9 cellular contexts compared by ENCODE assay signal in genomic region chr17:76561799-76562268, GRCh38. TPM values are rescaled to one million over a fixed set of nuclear protein-coding genes. Genes with fewer than 3 reads are reported as not detected.
DNase-seq lines count a peak whose midpoint lies in the region; TF ChIP-seq lines count a peak whose summit lies in the region.
"Had no signal": no experiment of that assay in that cellular context is flagged by ENCODE, and none has a peak within 500 bp of the region (broad histone marks: within the 10 kb centered on the region; RNA-seq: fewer than 3 reads in every experiment).

No MANE protein-coding gene starts in this region.

- H3K36me3 ChIP-seq in PC-9 (ENCODE audit: low read depth): peaks cover 18% of the 10 kb centered on the region

- peak overlapping the region; percentile 34 for H3K27ac Mint-ChIP-seq in progenitor cell of endocrine pancreas
- peak overlapping the region in 2 of 6 donors; percentile 53 to 92 for H3K27ac Mint-ChIP-seq in immature natural killer cell

- POLR2A ChIA-PET in PC-9 (lab: Charles Lee; ENCODE audit: unreplicated experiment): interaction anchor here (0.6 to 0.7 kb wide), 3 partner anchors 17 to 62 kb away, joined by 3 to 10 read pairs (median 3); no protein-coding TSS in a partner anchor

- H3K27ac ChIP-seq in PC-9: no peak overlapping the region

- peaks cover 52% of the 10 kb centered on the region for H3K79me2 ChIP-seq in PC-9 (ENCODE audit: low read depth)

- H3K4me2 ChIP-seq in PC-9: peak overlapping the region; percentile 99; the same call in 1 of the 2 replicates

- peaks cover 22% of the 10 kb centered on the region for H3K36me3 Mint-ChIP-seq in progenitor cell of endocrine pancreas (ENCODE audit: insufficient read depth)
- H3K36me3 Mint-ChIP-seq in immature natural killer cell: peaks cover 14 to 28% (median 18%) of the 10 kb centered on the region in 3 donors

- DNase-seq in EL: peak; percentile 87
- no peak for DNase-seq in PC-9
- DNase-seq in dedifferentiated amniotic fluid mesenchymal stem cell (ENCODE audit: extremely low spot score): peak; percentile 29
- no peak for DNase-seq in progenitor cell of endocrine pancreas (ENCODE audit: low spot score, unreplicated experiment)
- no peak for DNase-seq in amniotic stem cell (lab: John Stamatoyannopoulos, UW)
- no peak for DNase-seq in SHP77 (lab: John Stamatoyannopoulos, UW)
- DNase-seq in immature natural killer cell: no peak
- no peak for DNase-seq in SKM-1 treated with dmso at 0.1 percent for 144 hours (lab: John Stamatoyannopoulos, UW; ENCODE audit: unreplicated experiment)
- DNase-seq: activated CD4-positive, CD25-positive, alpha-beta regulatory T cell treated with anti-CD3 and anti-CD28 coated beads, Interleukin-2, amount 50 U/mL, for 72 hours had no signal

- H3K9me3 Mint-ChIP-seq in progenitor cell of endocrine pancreas (ENCODE audit: low read depth) (no peaks in the 10 kb centered on the region), immature natural killer cell (no peaks in the 10 kb centered on the region)

- CTCF ChIA-PET in PC-9 (lab: Charles Lee): interaction anchor here (0.7 kb wide), 1 partner anchor 23 kb away, joined by 4 read pairs; no protein-coding TSS in a partner anchor

- no peaks in the 10 kb centered on the region for H3K27me3 Mint-ChIP-seq in progenitor cell of endocrine pancreas
- peaks cover 4 to 12% (median 10%) of the 10 kb centered on the region in 3 donors for H3K27me3 Mint-ChIP-seq in immature natural killer cell (ENCODE audit: low read depth in 3 of 3)

- no peak for TF ChIP-seq CTCF in PC-9 (conservative IDR thresholded peaks at IDR 0.05)
- no peak for TF ChIP-seq CTCF in progenitor cell of endocrine pancreas (IDR thresholded peaks at IDR 0.05; ENCODE audit: unreplicated experiment)

- BruUV-seq in PC-9 (replicated peaks; lab: Mats Ljungman, UMichigan): no TSS peak

- peaks cover 52% of the 10 kb centered on the region for H4K20me1 ChIP-seq in PC-9 (ENCODE audit: insufficient read depth)

- peaks cover 46% of the 10 kb centered on the region for H3F3A ChIP-seq in PC-9 (ENCODE audit: insufficient read depth, low read depth)

- intact Hi-C loops in PC-9 (cut with micrococcal nuclease; ENCODE audit: unreplicated experiment): no loop called here

- H3K4me1 ChIP-seq in PC-9 (replicated peaks; ENCODE audit: insufficient read depth): peaks cover 23% of the 10 kb centered on the region

- H3K9me2 ChIP-seq in PC-9 (ENCODE audit: insufficient read depth): no peaks in the 10 kb centered on the region

- H3K9me3 ChIP-seq in PC-9 (ENCODE audit: insufficient read depth, low read depth): no peaks in the 10 kb centered on the region

- no peaks in the 10 kb centered on the region for H3K27me3 ChIP-seq in PC-9 (ENCODE audit: insufficient read depth, low read depth)

- no peak overlapping the region for H2AFZ ChIP-seq in PC-9

- H3K4me1 Mint-ChIP-seq in progenitor cell of endocrine pancreas (ENCODE audit: low read depth): peaks cover 25% of the 10 kb centered on the region
- peaks cover 31 to 39% of the 10 kb centered on the region in 2 donors for H3K4me1 Mint-ChIP-seq in immature natural killer cell

- H3K4me3 ChIP-seq in PC-9: no peak overlapping the region

- no peak overlapping the region for H3K4me3 Mint-ChIP-seq in progenitor cell of endocrine pancreas (ENCODE audit: low read depth)
- H3K4me3 Mint-ChIP-seq in immature natural killer cell: peak overlapping the region in 1 of 5 donors; percentile 70

RNA-seq across cellular contexts. Expression of gene PRCD, which starts 22.0 kb away (rescaled TPM):
- total RNA-seq in PC-9 (2021): 2.6 and 2.7 TPM in 2 replicates
- 0.86 and 1.7 TPM in 2 replicates for total RNA-seq in progenitor cell of endocrine pancreas
- polyA plus RNA-seq in immature natural killer cell: 1 to 10 TPM; 2.8 to 5.3 (median 3.1) TPM

RNA-seq across cellular contexts. Expression of gene ST6GALNAC2, which starts 23.8 kb away (rescaled TPM):
- total RNA-seq in PC-9 (2021): 15.5 and 18.7 TPM in 2 replicates
- 0.62 and 1.2 TPM in 2 replicates for total RNA-seq in progenitor cell of endocrine pancreas
- polyA plus RNA-seq in immature natural killer cell: under 1 TPM in 1 of 3 donors, not detected in 2; 0.24 TPM

RNA-seq across cellular contexts. Expression of gene CYGB, which starts 24.3 kb away (rescaled TPM):
- total RNA-seq in PC-9 (2021) (0.93 and 1.1 TPM in 2 replicates), progenitor cell of endocrine pancreas (0.46 and 1.0 TPM in 2 replicates)
- under 1 TPM in 2 of 3 donors, not detected in 1; 0.09 to 0.41 TPM for polyA plus RNA-seq in immature natural killer cell

Comparison
In these comparisons a context has a peak if more than half of its experiments do, and no peak if none do; other contexts are left out.
1. DNase-seq: peak in EL (single experiment) and dedifferentiated amniotic fluid mesenchymal stem cell (single experiment); none in PC-9 (0 of 2), progenitor cell of endocrine pancreas (single experiment), amniotic stem cell (single experiment), SHP77 (0 of 2), immature natural killer cell (0 of 3) and SKM-1 treated with dmso at 0.1 percent for 144 hours (single experiment).